ENCODE assay signal across 11 cellular contexts in the genomic region with DNA sequence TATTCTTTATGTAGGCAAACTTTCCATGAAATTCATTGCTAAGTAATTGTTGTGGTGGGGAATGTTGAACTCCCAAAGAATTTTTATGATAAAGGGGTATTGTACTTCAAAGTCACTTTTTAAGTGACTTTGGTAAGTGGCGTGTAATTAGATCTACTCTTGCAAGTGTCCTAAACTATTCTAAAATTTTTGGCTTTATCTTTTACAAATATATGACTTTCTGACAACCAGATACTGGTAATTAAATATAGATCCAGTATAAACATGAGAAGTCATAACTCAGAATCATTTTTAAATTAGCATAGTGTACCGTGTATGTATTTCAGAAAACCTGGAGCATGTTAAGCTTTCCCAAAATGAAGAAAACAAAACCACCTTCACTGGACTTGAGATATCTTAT.
"Had no signal": no experiment of that assay in that cellular context is flagged by ENCODE, and none has a peak within 500 bp of the region (broad histone marks: within the 10 kb centered on the region; RNA-seq: fewer than 3 reads in every experiment).

No MANE protein-coding gene starts in this region.

- H3K4me3 ChIP-seq: GM23248, GM23338, HAP-1 had no signal

- H3K4me1 ChIP-seq: HAP-1 had no signal

- H2AFZ ChIP-seq: GM23248, GM23338 had no signal

- H3K36me3 ChIP-seq: HAP-1 had no signal

- DNase-seq: GM23248, GOT3, H7, H9, HCEC 1CT, HFFc6 had no signal

- H3K27ac ChIP-seq: GM23248 had no signal

- H3K9me3 ChIP-seq: HAP-1 had no signal

- FAIRE-seq: H1, H54 had no signal

- ATAC-seq: GM23338, HCT116 had no signal

- H3K4me2 ChIP-seq: GM23338 had no signal

- H3K9ac ChIP-seq: GM23248 had no signal
